40 cellular contexts compared by ENCODE assay signal in genomic region chr2:214876815-214877214, GRCh38.
"Had no signal": no experiment of that assay in that cellular context is flagged by ENCODE, and none has a peak within 500 bp of the region (broad histone marks: within the 10 kb centered on the region; RNA-seq: fewer than 3 reads in every experiment).

No MANE protein-coding gene starts in this region.

- ATAC-seq: activated naive CD4-positive, alpha-beta T cell treated with anti-CD3 and anti-CD28 coated beads, Interleukin-2, amount 50 U/mL, for 72 hours; activated naive CD8-positive, alpha-beta T cell treated with anti-CD3 and anti-CD28 coated beads, Interleukin-2, amount 50 U/mL, for 24 hours; activated T-cell treated with anti-CD3 and anti-CD28 coated beads, Interleukin-2, amount 50 U/mL, for 4 hours; activated T-cell treated with anti-CD3 and anti-CD28 coated beads, Interleukin-2, amount 50 U/mL, for 72 hours; activated T-helper 17 cell treated with anti-CD3 and anti-CD28 coated beads, Interleukin-2, amount 50 U/mL, for 72 hours; body of pancreas had no signal

- H3K9me3 ChIP-seq: adrenal gland, ascending aorta, body of pancreas, breast epithelium had no signal

- H3K27ac ChIP-seq: adrenal gland, ascending aorta, body of pancreas, brain microvascular endothelial cell, breast epithelium, cardiac muscle cell had no signal

- H3K27me3 ChIP-seq: adrenal gland, ascending aorta, body of pancreas, brain microvascular endothelial cell, breast epithelium, cardiac muscle cell had no signal

- H3K4me3 ChIP-seq: adrenal gland, ascending aorta, body of pancreas, breast epithelium, cardiac muscle cell had no signal

- H3K4me3 Mint-ChIP-seq: activated naive CD4-positive, alpha-beta T cell treated with anti-CD3 and anti-CD28 coated beads for 36 hours; activated naive CD4-positive, alpha-beta T cell treated with anti-CD3 and anti-CD28 coated beads, Interleukin-2, amount 10 ng/mL, durations not matched to agents 7 days and 5 days; activated naive CD4-positive, alpha-beta T cell treated with anti-CD3 and anti-CD28 coated beads, Interleukin-2, amount 50 U/mL, for 24 hours; activated naive CD8-positive, alpha-beta T cell; activated naive CD8-positive, alpha-beta T cell treated with anti-CD3 and anti-CD28 coated beads for 36 hours; activated naive CD8-positive, alpha-beta T cell treated with anti-CD3 and anti-CD28 coated beads, Interleukin-2, amount 10 ng/mL, durations not matched to agents 7 days and 5 days; activated naive CD8-positive, alpha-beta T cell treated with anti-CD3 and anti-CD28 coated beads, Interleukin-2, amount 50 U/mL, for 24 hours; activated T-cell treated with anti-CD3 and anti-CD28 coated beads, Interleukin-2, amount 50 U/mL, for 24 hours; activated T-cell treated with anti-CD3 and anti-CD28 coated beads, Interleukin-2, amount 50 U/mL, for 4 hours; activated T-cell treated with anti-CD3 and anti-CD28 coated beads, Interleukin-2, amount 50 U/mL, for 72 hours; activated T-helper 1 cell treated with anti-CD3 and anti-CD28 coated beads, Interleukin-12 subunit alpha, Interleukin-12 subunit beta, Interleukin-2, Interleukin-4 antibody, amounts not matched to agents 30 ng/mL and 10 ng/mL and 1 ng/mL, durations not matched to agents 14 hours and 24 hours and 36 hours; activated T-helper 17 cell treated with anti-CD3 and anti-CD28 coated beads, Interleukin-2, amount 50 U/mL, for 72 hours; brain; central memory CD8-positive, alpha-beta T cell had no signal

- H3K4me1 Mint-ChIP-seq: activated naive CD4-positive, alpha-beta T cell treated with anti-CD3 and anti-CD28 coated beads, Interleukin-2, amount 10 ng/mL, durations not matched to agents 7 days and 5 days; activated naive CD4-positive, alpha-beta T cell treated with anti-CD3 and anti-CD28 coated beads, Interleukin-2, amount 50 U/mL, for 24 hours; activated naive CD8-positive, alpha-beta T cell treated with anti-CD3 and anti-CD28 coated beads for 36 hours; activated naive CD8-positive, alpha-beta T cell treated with anti-CD3 and anti-CD28 coated beads, Interleukin-2, amount 10 ng/mL, durations not matched to agents 7 days and 5 days; activated naive CD8-positive, alpha-beta T cell treated with anti-CD3 and anti-CD28 coated beads, Interleukin-2, amount 50 U/mL, for 24 hours; activated T-helper 17 cell treated with anti-CD3 and anti-CD28 coated beads, Interleukin-2, amount 50 U/mL, for 72 hours; central memory CD8-positive, alpha-beta T cell had no signal

- FAIRE-seq: astrocyte, bronchial epithelial cell had no signal

- H3K4me1 ChIP-seq: adrenal gland, ascending aorta, body of pancreas, breast epithelium had no signal

- H3K36me3 ChIP-seq: adrenal gland, ascending aorta, brain microvascular endothelial cell, breast epithelium, cardiac muscle cell had no signal

- H3K27me3 Mint-ChIP-seq: activated naive CD4-positive, alpha-beta T cell treated with anti-CD3 and anti-CD28 coated beads, Interleukin-2, amount 10 ng/mL, durations not matched to agents 7 days and 5 days; activated naive CD8-positive, alpha-beta T cell treated with anti-CD3 and anti-CD28 coated beads for 36 hours; activated naive CD8-positive, alpha-beta T cell treated with anti-CD3 and anti-CD28 coated beads, Interleukin-2, amount 10 ng/mL, durations not matched to agents 7 days and 5 days; activated naive CD8-positive, alpha-beta T cell treated with anti-CD3 and anti-CD28 coated beads, Interleukin-2, amount 50 U/mL, for 24 hours; activated T-cell treated with anti-CD3 and anti-CD28 coated beads, Interleukin-2, amount 50 U/mL, for 24 hours; brain; central memory CD8-positive, alpha-beta T cell had no signal

- H3K27ac Mint-ChIP-seq: activated naive CD4-positive, alpha-beta T cell treated with anti-CD3 and anti-CD28 coated beads for 36 hours; activated naive CD4-positive, alpha-beta T cell treated with anti-CD3 and anti-CD28 coated beads, Interleukin-2, amount 10 ng/mL, durations not matched to agents 7 days and 5 days; activated naive CD4-positive, alpha-beta T cell treated with anti-CD3 and anti-CD28 coated beads, Interleukin-2, amount 50 U/mL, for 24 hours; activated naive CD4-positive, alpha-beta T cell treated with anti-CD3 and anti-CD28 coated beads, Interleukin-2, amount 50 U/mL, for 72 hours; activated naive CD8-positive, alpha-beta T cell; activated naive CD8-positive, alpha-beta T cell treated with anti-CD3 and anti-CD28 coated beads for 36 hours; activated naive CD8-positive, alpha-beta T cell treated with anti-CD3 and anti-CD28 coated beads, Interleukin-2, amount 10 ng/mL, durations not matched to agents 7 days and 5 days; activated naive CD8-positive, alpha-beta T cell treated with anti-CD3 and anti-CD28 coated beads, Interleukin-2, amount 50 U/mL, for 24 hours; activated T-cell treated with anti-CD3 and anti-CD28 coated beads, Interleukin-2, amount 50 U/mL, for 24 hours; activated T-cell treated with anti-CD3 and anti-CD28 coated beads, Interleukin-2, amount 50 U/mL, for 72 hours; activated T-helper 1 cell treated with anti-CD3 and anti-CD28 coated beads, Interleukin-12 subunit alpha, Interleukin-12 subunit beta, Interleukin-2, Interleukin-4 antibody, amounts not matched to agents 30 ng/mL and 10 ng/mL and 1 ng/mL, durations not matched to agents 14 hours and 24 hours and 36 hours; activated T-helper 17 cell treated with anti-CD3 and anti-CD28 coated beads, Interleukin-2, amount 50 U/mL, for 72 hours; activated T-helper 2 cell treated with anti-CD3 and anti-CD28 coated beads, Interferon-gamma antibody, Interleukin-2, Interleukin-4, amounts not matched to agents 10 μg/mL and 5 μg/mL and 100 μg/mL, durations not matched to agents 14 hours and 24 hours and 36 hours; brain had no signal

- H3K9me3 Mint-ChIP-seq: activated naive CD4-positive, alpha-beta T cell treated with anti-CD3 and anti-CD28 coated beads for 36 hours; activated naive CD4-positive, alpha-beta T cell treated with anti-CD3 and anti-CD28 coated beads, Interleukin-2, amount 50 U/mL, for 24 hours; activated naive CD8-positive, alpha-beta T cell treated with anti-CD3 and anti-CD28 coated beads, Interleukin-2, amount 50 U/mL, for 24 hours; activated T-cell treated with anti-CD3 and anti-CD28 coated beads, Interleukin-2, amount 50 U/mL, for 24 hours; activated T-cell treated with anti-CD3 and anti-CD28 coated beads, Interleukin-2, amount 50 U/mL, for 4 hours; activated T-helper 1 cell treated with anti-CD3 and anti-CD28 coated beads, Interleukin-12 subunit alpha, Interleukin-12 subunit beta, Interleukin-2, Interleukin-4 antibody, amounts not matched to agents 30 ng/mL and 10 ng/mL and 1 ng/mL, durations not matched to agents 14 hours and 24 hours and 36 hours; activated T-helper 17 cell treated with anti-CD3 and anti-CD28 coated beads, Interleukin-2, amount 50 U/mL, for 72 hours; activated T-helper 2 cell treated with anti-CD3 and anti-CD28 coated beads, Interferon-gamma antibody, Interleukin-2, Interleukin-4, amounts not matched to agents 10 μg/mL and 5 μg/mL and 100 μg/mL, durations not matched to agents 14 hours and 24 hours and 36 hours; central memory CD8-positive, alpha-beta T cell had no signal

- H3K36me3 Mint-ChIP-seq: activated naive CD4-positive, alpha-beta T cell treated with anti-CD3 and anti-CD28 coated beads, Interleukin-2, amount 10 ng/mL, durations not matched to agents 7 days and 5 days; activated naive CD4-positive, alpha-beta T cell treated with anti-CD3 and anti-CD28 coated beads, Interleukin-2, amount 50 U/mL, for 24 hours; activated naive CD4-positive, alpha-beta T cell treated with anti-CD3 and anti-CD28 coated beads, Interleukin-2, amount 50 U/mL, for 72 hours; activated naive CD8-positive, alpha-beta T cell; activated naive CD8-positive, alpha-beta T cell treated with anti-CD3 and anti-CD28 coated beads for 36 hours; activated naive CD8-positive, alpha-beta T cell treated with anti-CD3 and anti-CD28 coated beads, Interleukin-2, amount 10 ng/mL, durations not matched to agents 7 days and 5 days; brain had no signal

- DNase-seq: activated effector memory CD4-positive, alpha-beta T cell treated with anti-CD3 and anti-CD28 coated beads, Interleukin-2, amount 50 U/mL, for 16 hours; activated effector memory CD4-positive, alpha-beta T cell treated with Interleukin-2 at 50 U/mL for 16 hours; activated gamma-delta T cell; activated gamma-delta T cell treated with Interleukin-2 at 50 U/mL for 16 hours; activated naive CD4-positive, alpha-beta T cell; activated naive CD4-positive, alpha-beta T cell treated with anti-CD3 and anti-CD28 coated beads for 36 hours; activated naive CD4-positive, alpha-beta T cell treated with anti-CD3 and anti-CD28 coated beads, Interleukin-2, amount 10 ng/mL, durations not matched to agents 7 days and 5 days; activated naive CD4-positive, alpha-beta T cell treated with anti-CD3 and anti-CD28 coated beads, Interleukin-2, amount 50 U/mL, for 16 hours; activated naive CD4-positive, alpha-beta T cell treated with Interleukin-2 at 50 U/mL for 16 hours; activated naive CD8-positive, alpha-beta T cell treated with anti-CD3 and anti-CD28 coated beads for 36 hours; activated naive CD8-positive, alpha-beta T cell treated with anti-CD3 and anti-CD28 coated beads, Interleukin-2, amount 10 ng/mL, durations not matched to agents 7 days and 5 days; activated naive CD8-positive, alpha-beta T cell treated with anti-CD3 and anti-CD28 coated beads, Interleukin-2, amount 50 U/mL, for 24 hours; activated T-cell treated with anti-CD3 and anti-CD28 coated beads, Interleukin-2, amount 50 U/mL, for 1 hour; activated T-cell treated with anti-CD3 and anti-CD28 coated beads, Interleukin-2, amount 50 U/mL, for 24 hours; activated T-cell treated with anti-CD3 and anti-CD28 coated beads, Interleukin-2, amount 50 U/mL, for 4 hours; activated T-cell treated with anti-CD3 and anti-CD28 coated beads, Interleukin-2, amount 50 U/mL, for 48 hours; activated T-cell treated with anti-CD3 and anti-CD28 coated beads, Interleukin-2, amount 50 U/mL, for 72 hours; adrenal gland; amniotic stem cell; amygdala; anterior cingulate cortex; aorta; body of pancreas; brain microvascular endothelial cell; caudate nucleus; central memory CD4-positive, alpha-beta T cell; cerebellar nuclear complex had no signal
